15 cellular contexts compared by ENCODE assay signal in genomic region chr7:25597881-25598456, GRCh38.
DNase-seq lines count a peak whose midpoint lies in the region; ATAC-seq and TF ChIP-seq lines count a peak whose summit lies in the region.
"Had no signal": no experiment of that assay in that cellular context is flagged by ENCODE, and none has a peak within 500 bp of the region (broad histone marks: within the 10 kb centered on the region; RNA-seq: fewer than 3 reads in every experiment).

No MANE protein-coding gene starts in this region.

- intact Hi-C loops in adrenal gland (cut with DNase I), result no loop called here
- intact Hi-C loops in mucosa of descending colon (cut with DNase I, micrococcal nuclease), result no loop called here

- peak in 1 of 2 donors; percentile 12 for DNase-seq in stimulated activated naive CD8-positive, alpha-beta T cell treated with anti-CD3 and anti-CD28 coated beads, Interleukin-15, amount 100 ng/mL, for 72 hours
- DNase-seq in stimulated activated naive CD8-positive, alpha-beta T cell treated with anti-CD3 and anti-CD28 coated beads, Interleukin-15, Interleukin-2, amounts not matched to agents 100 U/mL and 50 U/mL, for 24 hours, result no peak
- DNase-seq in adrenal gland, result peak; percentile 67 to 92 (median 84)
- DNase-seq in mucosa of descending colon, result no peak
- no peak for DNase-seq in GM03348 (ENCODE audit: low spot score)
- no peak for DNase-seq in ureter (ENCODE audit: low spot score)
- no peak for DNase-seq in DMS153 (lab: John Stamatoyannopoulos, UW)
- DNase-seq: colonic mucosa, naive B cell, NCI-H2029 treated with DMSO at 0.1 percent for 48 hours, NCI-H510A had no signal

- TF ChIP-seq CTCF in adrenal gland (IDR thresholded peaks at IDR 0.05) (no peak), mucosa of descending colon (IDR thresholded peaks at IDR 0.05) (no peak)

- H3K9me3 Mint-ChIP-seq in stimulated activated naive CD8-positive, alpha-beta T cell treated with anti-CD3 and anti-CD28 coated beads, Interleukin-15, amount 100 ng/mL, for 72 hours, result peaks cover 7 to 8% of the 10 kb centered on the region in 2 donors
- H3K9me3 Mint-ChIP-seq: activated T-helper 17 cell treated with anti-CD3 and anti-CD28 coated beads, Interleukin-2, amount 50 U/mL, for 72 hours; naive B cell had no signal

- ATAC-seq in stimulated activated naive CD8-positive, alpha-beta T cell treated with anti-CD3 and anti-CD28 coated beads, Interleukin-15, amount 100 ng/mL, for 72 hours, result peak; percentile 64
- ATAC-seq in stimulated activated naive CD8-positive, alpha-beta T cell treated with anti-CD3 and anti-CD28 coated beads, Interleukin-15, Interleukin-2, amounts not matched to agents 100 U/mL and 50 U/mL, for 24 hours, result no peak
- ATAC-seq in mucosa of descending colon, result peak; percentile 68
- ATAC-seq: activated T-helper 17 cell treated with anti-CD3 and anti-CD28 coated beads, Interleukin-2, amount 50 U/mL, for 72 hours; HCT116 had no signal

- WGBS in adrenal gland, 4 donors, result 26 to 40% (median 29%) methylated on average over 7 of the region's 7 CpGs

- no peaks in the 10 kb centered on the region for H3K27me3 Mint-ChIP-seq in stimulated activated naive CD8-positive, alpha-beta T cell treated with anti-CD3 and anti-CD28 coated beads, Interleukin-15, amount 100 ng/mL, for 72 hours
- H3K27me3 Mint-ChIP-seq: naive B cell had no signal

- H3K4me3 ChIP-seq in adrenal gland, result no peak overlapping the region
- no peak overlapping the region for H3K4me3 ChIP-seq in mucosa of descending colon
- H3K4me3 ChIP-seq: colonic mucosa, lung had no signal

- H3K4me3 Mint-ChIP-seq in stimulated activated naive CD8-positive, alpha-beta T cell treated with anti-CD3 and anti-CD28 coated beads, Interleukin-15, amount 100 ng/mL, for 72 hours, result no peak overlapping the region
- H3K4me3 Mint-ChIP-seq: activated T-helper 17 cell treated with anti-CD3 and anti-CD28 coated beads, Interleukin-2, amount 50 U/mL, for 72 hours; naive B cell had no signal

- H3K27me3 ChIP-seq in adrenal gland, result no peaks in the 10 kb centered on the region
- H3K27me3 ChIP-seq: colonic mucosa had no signal

- H3K36me3 ChIP-seq in adrenal gland (replicated peaks in 1 of 2), result no peaks in the 10 kb centered on the region
- no peaks in the 10 kb centered on the region for H3K36me3 ChIP-seq in mucosa of descending colon (ENCODE audit: low read depth)
- H3K36me3 ChIP-seq: colonic mucosa had no signal

- H3K4me1 ChIP-seq in adrenal gland (replicated peaks in 1 of 2) (peaks cover 0 to 20% of the 10 kb centered on the region in 2 donors), mucosa of descending colon (ENCODE audit: low read depth) (peaks cover 6% of the 10 kb centered on the region)
- H3K4me1 ChIP-seq: colonic mucosa had no signal

- H3K9me3 ChIP-seq in adrenal gland (replicated peaks in 1 of 3), result no peaks in the 10 kb centered on the region
- no peaks in the 10 kb centered on the region for H3K9me3 ChIP-seq in mucosa of descending colon
- H3K9me3 ChIP-seq: colonic mucosa had no signal

- TF ChIP-seq POLR2A in adrenal gland (IDR thresholded peaks at IDR 0.05), result peak in 1 of 2 donors; percentile 35

- peak overlapping the region; percentile 2 to 77 (median 45) for H3K27ac ChIP-seq in adrenal gland
- H3K27ac ChIP-seq: colonic mucosa, RWPE1 had no signal

- no peak overlapping the region for H3K27ac Mint-ChIP-seq in stimulated activated naive CD8-positive, alpha-beta T cell treated with anti-CD3 and anti-CD28 coated beads, Interleukin-15, amount 100 ng/mL, for 72 hours
- H3K27ac Mint-ChIP-seq: activated T-helper 17 cell treated with anti-CD3 and anti-CD28 coated beads, Interleukin-2, amount 50 U/mL, for 72 hours; naive B cell had no signal

- H3K4me1 Mint-ChIP-seq in stimulated activated naive CD8-positive, alpha-beta T cell treated with anti-CD3 and anti-CD28 coated beads, Interleukin-15, amount 100 ng/mL, for 72 hours, result peaks cover 11% of the 10 kb centered on the region
- H3K4me1 Mint-ChIP-seq: activated T-helper 17 cell treated with anti-CD3 and anti-CD28 coated beads, Interleukin-2, amount 50 U/mL, for 72 hours; naive B cell had no signal

Comparison
In these comparisons a context has a peak if more than half of its experiments do, and no peak if none do; other contexts are left out.
1. DNase-seq: peak in adrenal gland (7 of 7); none in stimulated activated naive CD8-positive, alpha-beta T cell treated with anti-CD3 and anti-CD28 coated beads, Interleukin-15, Interleukin-2, amounts not matched to agents 100 U/mL and 50 U/mL, for 24 hours (single experiment), mucosa of descending colon (0 of 3), GM03348 (single experiment), ureter (single experiment) and DMS153 (single experiment).